Comparison of ENCODE assay signal across 1 cellular context in genomic region chr3:11481561-11481960, GRCh38.
TF ChIP-seq lines count a peak whose summit lies in the region.

No MANE protein-coding gene starts in this region.

TF ChIP-seq in H1, 55 proteins besides CTCF, POLR2A, EP300 and RAD21:
- TF ChIP-seq ATF2 (IDR thresholded peaks at IDR 0.05; ENCODE audit: low read length) (no peak), YY1 (IDR thresholded peaks at IDR 0.05; ENCODE audit: low read depth, low read length) (no peak), CBX8 (IDR thresholded peaks at IDR 0.05; ENCODE audit: borderline replicate concordance, low read depth, low read length) (no peak)
